In genomic region chr3:48429416-48430358, GRCh38 we compare ENCODE assay signal across 8 cellular contexts. TPM values are rescaled to one million over a fixed set of nuclear protein-coding genes. Genes with fewer than 3 reads are reported as not detected.
A peak's percentile ranks its signal among the peaks of the same experiment; 100 is the strongest.
DNase-seq lines count a peak whose midpoint lies in the region; ATAC-seq and TF ChIP-seq lines count a peak whose summit lies in the region.

TSS of gene PLXNB1 (minus strand) at chr3:48430086. CDS start at chr3:48424611, 5,475 bp downstream.

- peak; percentile 82 for ATAC-seq in activated CD8-positive, alpha-beta memory T cell treated with anti-CD3 and anti-CD28 coated beads, Interleukin-2, amount 10 ng/mL, durations not matched to agents 7 days and 5 days
- no peak for ATAC-seq in GM19351 (IDR thresholded peaks at IDR 0.05; ENCODE audit: unreplicated experiment)

- peaks cover 9% of the 10 kb centered on the region for H3K36me3 Mint-ChIP-seq in activated CD8-positive, alpha-beta memory T cell treated with anti-CD3 and anti-CD28 coated beads, Interleukin-2, amount 10 ng/mL, durations not matched to agents 7 days and 5 days
- peaks cover 33% of the 10 kb centered on the region for H3K36me3 Mint-ChIP-seq in endodermal cell (ENCODE audit: low read depth)

- H3K27ac Mint-ChIP-seq in activated CD8-positive, alpha-beta memory T cell treated with anti-CD3 and anti-CD28 coated beads, Interleukin-2, amount 10 ng/mL, durations not matched to agents 7 days and 5 days: no peak within 1 kb of the TSS
- peak within 1 kb of the TSS; percentile 94 for H3K27ac Mint-ChIP-seq in endodermal cell

- no peaks in the 10 kb centered on the region for H3K9me3 ChIP-seq in endodermal cell (ENCODE audit: control insufficient read depth, low read length)

- H3K4me3 ChIP-seq in BJ (ENCODE audit: low read depth, low read length): peak within 1 kb of the TSS; percentile 72
- H3K4me3 ChIP-seq in H7 (ENCODE audit: insufficient read depth, low read depth, low read length): peak within 1 kb of the TSS; percentile 95
- peak within 1 kb of the TSS; percentile 84 for H3K4me3 ChIP-seq in endodermal cell (ENCODE audit: low read length)

- H3K4me1 ChIP-seq in endodermal cell (ENCODE audit: control insufficient read depth, insufficient read depth, low read length): peaks cover 14% of the 10 kb centered on the region

- WGBS in endodermal cell (ENCODE audit: insufficient coverage in 1 of 2, insufficient read length in 1 of 2), 2 experiments: 0% methylated on average over 22 to 80 of the region's 80 CpGs

- CTCF ChIA-PET in BJ (lab: Yijun Ruan, JAX): interaction anchor here (1.0 to 7.5 kb wide), 5 partner anchors 15 to 235 kb away, joined by 3 to 38 read pairs (median 3); no protein-coding TSS in a partner anchor
- CTCF ChIA-PET in activated CD8-positive, alpha-beta memory T cell treated with anti-CD3 and anti-CD28 coated beads, Interleukin-2, amount 10 ng/mL, durations not matched to agents 7 days and 5 days (lab: Charles Lee): interaction anchor here (0.6 to 2.3 kb wide), 5 partner anchors 10 to 192 kb away, joined by 3 to 9 read pairs (median 3); partner anchors contain the start of genes CCDC51, TMA7 and UQCRC1

- TF ChIP-seq CTCF in BJ (IDR thresholded peaks at IDR 0.05; ENCODE audit: insufficient read depth, low read depth, low read length) (no peak), endodermal cell (conservative IDR thresholded peaks at IDR 0.05) (no peak)

- H3K9me3 Mint-ChIP-seq in activated CD8-positive, alpha-beta memory T cell treated with anti-CD3 and anti-CD28 coated beads, Interleukin-2, amount 10 ng/mL, durations not matched to agents 7 days and 5 days (ENCODE audit: low read depth): no peaks in the 10 kb centered on the region
- no peaks in the 10 kb centered on the region for H3K9me3 Mint-ChIP-seq in endodermal cell

- peak within 1 kb of the TSS; percentile 85 for H3K9ac ChIP-seq in endodermal cell (ENCODE audit: extremely low read depth, low read length, poor library complexity, severe bottlenecking)

- POLR2A ChIA-PET in BJ (lab: Charles Lee): interaction anchor here (0.6 to 0.7 kb wide), 2 partner anchors 16 to 1240 kb away, joined by 3 read pairs; no protein-coding TSS in a partner anchor

- no peaks in the 10 kb centered on the region for H3K27me3 ChIP-seq in BJ (ENCODE audit: control insufficient read depth, insufficient read depth, low read length)
- H3K27me3 ChIP-seq in H7 (ENCODE audit: control insufficient read depth, insufficient read depth, low read length): no peaks in the 10 kb centered on the region
- no peaks in the 10 kb centered on the region for H3K27me3 ChIP-seq in endodermal cell (ENCODE audit: control insufficient read depth, insufficient read depth, low read length, poor library complexity, severe bottlenecking)

- H3K36me3 ChIP-seq in BJ (ENCODE audit: control insufficient read depth, insufficient read depth, low read length) (0 out of 2 replicates have a peak, but pooled peaks cover 2% of the 10 kb centered on the region), H7 (replicated peaks; ENCODE audit: control insufficient read depth, insufficient read depth, low read length) (peaks cover 21% of the 10 kb centered on the region), endodermal cell (ENCODE audit: control insufficient read depth, insufficient read depth, low read length) (peaks cover 32% of the 10 kb centered on the region)

- peak within 1 kb of the TSS; percentile 99 for H3K27ac ChIP-seq in endodermal cell (ENCODE audit: low read depth, low read length)

- H3K4me1 Mint-ChIP-seq in activated CD8-positive, alpha-beta memory T cell treated with anti-CD3 and anti-CD28 coated beads, Interleukin-2, amount 10 ng/mL, durations not matched to agents 7 days and 5 days: peaks cover 16% of the 10 kb centered on the region
- H3K4me1 Mint-ChIP-seq in endodermal cell: peaks cover 43% of the 10 kb centered on the region

- no peak for DNase-seq in BJ (ENCODE audit: low read depth)
- peak; percentile 99 for DNase-seq in H7
- peak; percentile 61 for DNase-seq in NCI-H345 treated with DMSO at 0.1 percent for 48 hours (lab: John Stamatoyannopoulos, UW; ENCODE audit: unreplicated experiment)
- DNase-seq in activated CD8-positive, alpha-beta memory T cell treated with anti-CD3 and anti-CD28 coated beads, Interleukin-2, amount 10 ng/mL, durations not matched to agents 7 days and 5 days: peak; percentile 56
- peak; percentile 95 for DNase-seq in endodermal cell
- DNase-seq in medulla oblongata (ENCODE audit: extremely low spot score): peak; percentile 78
- DNase-seq in stimulated activated CD8-positive, alpha-beta memory T cell treated with anti-CD3 and anti-CD28 coated beads, Interleukin-12 subunit alpha, Interleukin-12 subunit beta, amount 100 ng/mL, for 1 hour (ENCODE audit: low read depth): peak; percentile 43

- peaks cover 20% of the 10 kb centered on the region for H3K27me3 Mint-ChIP-seq in activated CD8-positive, alpha-beta memory T cell treated with anti-CD3 and anti-CD28 coated beads, Interleukin-2, amount 10 ng/mL, durations not matched to agents 7 days and 5 days
- H3K27me3 Mint-ChIP-seq in endodermal cell (ENCODE audit: insufficient read depth): no peaks in the 10 kb centered on the region

- H3K4me3 Mint-ChIP-seq in activated CD8-positive, alpha-beta memory T cell treated with anti-CD3 and anti-CD28 coated beads, Interleukin-2, amount 10 ng/mL, durations not matched to agents 7 days and 5 days: peak within 1 kb of the TSS; percentile 68
- H3K4me3 Mint-ChIP-seq in endodermal cell: peak within 1 kb of the TSS; percentile 90

RNA-seq across cellular contexts. Expression of gene PLXNB1, which starts in this region (rescaled TPM):
- 15.4 and 26.3 TPM in 2 replicates for polyA plus RNA-seq in BJ (2011; rRNA removed)
- polyA minus RNA-seq in BJ (2011; rRNA and poly(A)+ RNA removed): 22.7 and 35.9 TPM in 2 replicates
- 46.5 and 65.7 TPM in 2 replicates for total RNA-seq in H7 (2014; rRNA removed; shearing (Covaris generic))
- total RNA-seq in activated CD8-positive, alpha-beta memory T cell treated with anti-CD3 and anti-CD28 coated beads, Interleukin-2, amount 10 ng/mL, durations not matched to agents 7 days and 5 days: 1 to 10 TPM; 1.8 to 4.0 TPM
- 100 to 1,000 TPM; 175 to 216 TPM for total RNA-seq in endodermal cell
- 165 TPM for polyA plus RNA-seq in endodermal cell (2013, experiment 1 of 2)
- 157 TPM for polyA plus RNA-seq in endodermal cell (2013, experiment 2 of 2)
